Comparison of ENCODE assay signal across 8 cellular contexts in genomic region chr16:71484006-71484893, GRCh38. TPM values are rescaled to one million over a fixed set of nuclear protein-coding genes. Genes with fewer than 3 reads are reported as not detected.
DNase-seq lines count a peak whose midpoint lies in the region; ATAC-seq and TF ChIP-seq lines count a peak whose summit lies in the region.

No MANE protein-coding gene starts in this region.

- H3K36me3 ChIP-seq in osteoblast (ENCODE audit: insufficient read depth, low read length) (no peaks in the 10 kb centered on the region), thoracic aorta (no peaks in the 10 kb centered on the region)

- no peaks in the 10 kb centered on the region for H3K9me3 Mint-ChIP-seq in HFFc6
- H3K9me3 Mint-ChIP-seq in activated naive CD8-positive, alpha-beta T cell (ENCODE audit: low read depth): no peaks in the 10 kb centered on the region
- H3K9me3 Mint-ChIP-seq in glutamatergic neuron (ENCODE audit: unreplicated experiment): peaks cover 4% of the 10 kb centered on the region

- H3K9me3 ChIP-seq in osteoblast (ENCODE audit: low read depth, low read length) (no peaks in the 10 kb centered on the region), thoracic aorta (no peaks in the 10 kb centered on the region)

- peak overlapping the region; percentile 80 for H3K4me2 ChIP-seq in osteoblast (ENCODE audit: insufficient read depth, low read length)

- H3K27ac Mint-ChIP-seq in HFFc6 (peak overlapping the region; percentile 91), glutamatergic neuron (ENCODE audit: unreplicated experiment) (peak overlapping the region; percentile 64)
- peak overlapping the region; percentile 92 for H3K27ac Mint-ChIP-seq in activated naive CD8-positive, alpha-beta T cell

- no peak for TF ChIP-seq CTCF in HFFc6 (IDR thresholded peaks at IDR 0.05)
- no peak for TF ChIP-seq CTCF in glutamatergic neuron (IDR thresholded peaks at IDR 0.05; ENCODE audit: partially characterized antibody, unreplicated experiment)
- TF ChIP-seq CTCF in osteoblast (IDR thresholded peaks at IDR 0.05; ENCODE audit: extremely low read depth, low read depth, low read length): no peak
- no peak for TF ChIP-seq CTCF in thoracic aorta (IDR thresholded peaks at IDR 0.05)

- H3K27me3 ChIP-seq in osteoblast (ENCODE audit: insufficient read depth, low read length) (no peaks in the 10 kb centered on the region), thoracic aorta (replicated peaks; ENCODE audit: insufficient read depth) (no peaks in the 10 kb centered on the region)

- H3K4me3 Mint-ChIP-seq in HFFc6 (peak overlapping the region; percentile 87), glutamatergic neuron (ENCODE audit: unreplicated experiment) (peak overlapping the region; percentile 92)
- peak overlapping the region; percentile 96 for H3K4me3 Mint-ChIP-seq in activated naive CD8-positive, alpha-beta T cell

- H3K4me3 ChIP-seq in osteoblast (ENCODE audit: insufficient read depth, low read length) (peak overlapping the region; percentile 82), thoracic aorta (peak overlapping the region; percentile 84)

- peaks cover 9% of the 10 kb centered on the region; the same call in 1 of the 2 replicates for H3K27me3 Mint-ChIP-seq in HFFc6 (ENCODE audit: insufficient read depth)
- H3K27me3 Mint-ChIP-seq in activated naive CD8-positive, alpha-beta T cell: peaks cover 3% of the 10 kb centered on the region
- peaks cover 2% of the 10 kb centered on the region for H3K27me3 Mint-ChIP-seq in glutamatergic neuron (ENCODE audit: unreplicated experiment)

- peaks cover 25% of the 10 kb centered on the region for H3K4me1 Mint-ChIP-seq in HFFc6 (ENCODE audit: low read depth)
- H3K4me1 Mint-ChIP-seq in activated naive CD8-positive, alpha-beta T cell (ENCODE audit: low read depth): peaks cover 20% of the 10 kb centered on the region
- H3K4me1 Mint-ChIP-seq in glutamatergic neuron (ENCODE audit: low read depth, unreplicated experiment): peaks cover 4% of the 10 kb centered on the region

- no peaks in the 10 kb centered on the region for H4K20me1 ChIP-seq in osteoblast (ENCODE audit: insufficient read depth, low read length)

- H3K36me3 Mint-ChIP-seq in HFFc6 (ENCODE audit: low read depth) (peaks cover 4% of the 10 kb centered on the region; the same call in 1 of the 2 replicates), glutamatergic neuron (ENCODE audit: unreplicated experiment) (no peaks in the 10 kb centered on the region)
- H3K36me3 Mint-ChIP-seq in activated naive CD8-positive, alpha-beta T cell: peaks cover 6% of the 10 kb centered on the region

- H3K79me2 ChIP-seq in osteoblast (ENCODE audit: insufficient read depth, low read length): peaks cover 3% of the 10 kb centered on the region

- H3K27ac ChIP-seq in osteoblast (ENCODE audit: low read depth, low read length) (peak overlapping the region; percentile 96), thoracic aorta (peak overlapping the region; percentile 93 to 95)

- DNase-seq in GM04504 (ENCODE audit: low read depth) (peak; percentile 86), HFFc6 (peak; percentile 89), NAMALWA (ENCODE audit: low spot score) (peak; percentile 92), glutamatergic neuron (peak; percentile 76), osteoblast (ENCODE audit: insufficient read length, low spot score, missing footprints) (peak; percentile 88), thoracic aorta (ENCODE audit: low spot score) (peak; percentile 54)

- H3K4me1 ChIP-seq in osteoblast (ENCODE audit: insufficient read depth, low read length) (peaks cover 8% of the 10 kb centered on the region), thoracic aorta (ENCODE audit: control insufficient read depth in 1 of 2, low read depth in 2 of 2) (peaks cover 3 to 10% of the 10 kb centered on the region in 2 donors)

- peak overlapping the region; percentile 69 for H2AFZ ChIP-seq in osteoblast (ENCODE audit: low read length)

- ATAC-seq in SK-N-SH treated with all-trans-retinoic acid at 6 μM for 48 hours: peak; percentile 95
- ATAC-seq in thoracic aorta (ENCODE audit: insufficient number of reproducible peaks, low FRiP score, low read depth): peak; percentile 97

TF ChIP-seq in SK-N-SH treated with all-trans-retinoic acid at 6 μM for 48 hours, 23 proteins besides CTCF, POLR2A, EP300 and RAD21 (continues in another document):
- no peak for TF ChIP-seq CSRNP3 (CRISPR knock-in tag; IDR thresholded peaks at IDR 0.05)
- TF ChIP-seq PPARA (CRISPR knock-in tag; IDR thresholded peaks at IDR 0.05; ENCODE audit: borderline replicate concordance): no peak
- peak; percentile 71; the same call in 1 of the 2 replicates for TF ChIP-seq PATZ1 (CRISPR knock-in tag; IDR thresholded peaks at IDR 0.05; ENCODE audit: borderline replicate concordance)
- TF ChIP-seq ZNF565 (CRISPR knock-in tag; conservative IDR thresholded peaks at IDR 0.05; ENCODE audit: low read depth): no peak
- no peak for TF ChIP-seq ZC3H10 (CRISPR knock-in tag; IDR thresholded peaks at IDR 0.05)
- TF ChIP-seq POU6F1 (CRISPR knock-in tag; IDR thresholded peaks at IDR 0.05; ENCODE audit: borderline replicate concordance, low read depth): no peak
- no peak for TF ChIP-seq SNAI2 (CRISPR knock-in tag; IDR thresholded peaks at IDR 0.05)
- TF ChIP-seq TCF4 (CRISPR knock-in tag; IDR thresholded peaks at IDR 0.05; ENCODE audit: borderline replicate concordance): 0 out of 2 replicates have a peak, but pooled peaks have one; percentile 15
- no peak for TF ChIP-seq ZFP30 (CRISPR knock-in tag; IDR thresholded peaks at IDR 0.05)
- no peak for TF ChIP-seq BACH2 (CRISPR knock-in tag; IDR thresholded peaks at IDR 0.05; ENCODE audit: borderline replicate concordance)
- no peak for TF ChIP-seq ZNF70 (CRISPR knock-in tag; IDR thresholded peaks at IDR 0.05)
- TF ChIP-seq RARB (CRISPR knock-in tag; IDR thresholded peaks at IDR 0.05): no peak
- TF ChIP-seq ZFP3 (CRISPR knock-in tag; IDR thresholded peaks at IDR 0.05): peak; percentile 76
- 0 out of 2 replicates have a peak, but pooled peaks have one; percentile 48 for TF ChIP-seq GLIS3 (CRISPR knock-in tag; IDR thresholded peaks at IDR 0.05)

RNA-seq across cellular contexts. Expression of gene ZNF19, which starts 4.9 kb away (rescaled TPM):
- 1 to 10 TPM; 1.1 to 2.0 (median 1.6) TPM for total RNA-seq in HFFc6 (2021; fragmentation: NEBNext Ultra II Directional; extraction: Animal tissue kit (Norgen Biotek cat#: 25700))
- total RNA-seq in glutamatergic neuron (ENCODE audit: unreplicated experiment) (9.3 TPM), osteoblast (6.2 and 6.5 TPM in 2 replicates), thoracic aorta (1 to 10 TPM; 3.7 to 9.0 TPM)

RNA-seq across cellular contexts. Expression of gene ZNF23, which starts 22.2 kb away (rescaled TPM):
- total RNA-seq in HFFc6 (2021; fragmentation: NEBNext Ultra II Directional; extraction: Animal tissue kit (Norgen Biotek cat#: 25700)): 10 to 100 TPM; 12.8 to 16.3 (median 14.5) TPM
- total RNA-seq in glutamatergic neuron (ENCODE audit: unreplicated experiment) (17.3 TPM), osteoblast (9.8 and 10.3 TPM in 2 replicates), thoracic aorta (10 to 100 TPM in 1 of 2 donors, 1 to 10 TPM in 1; 3.9 to 10.1 TPM)

RNA-seq across cellular contexts. Expression of gene CHST4, which starts 42.0 kb away (rescaled TPM):
- total RNA-seq in HFFc6 (2021; fragmentation: NEBNext Ultra II Directional; extraction: Animal tissue kit (Norgen Biotek cat#: 25700)): not detected
- total RNA-seq in glutamatergic neuron (ENCODE audit: unreplicated experiment) (not detected), osteoblast (not detected in 2 replicates), thoracic aorta (not detected)

RNA-seq across cellular contexts. Expression of gene TLE7, which starts 42.4 kb away (rescaled TPM):
- total RNA-seq in HFFc6 (2021; fragmentation: NEBNext Ultra II Directional; extraction: Animal tissue kit (Norgen Biotek cat#: 25700)): not detected
- total RNA-seq in glutamatergic neuron (ENCODE audit: unreplicated experiment): not detected
- not detected in 2 replicates for total RNA-seq in osteoblast
- not detected for total RNA-seq in thoracic aorta

Comparison
In these comparisons a context has a peak if more than half of its experiments do, and no peak if none do; other contexts are left out.
1. Peak in every context shown above with its lines: DNase-seq, ATAC-seq, H3K4me3 ChIP-seq and H3K27ac ChIP-seq.